In genomic region chr13:113337556-113337955, GRCh38 we compare ENCODE assay signal across 17 cellular contexts. TPM values are rescaled to one million over a fixed set of nuclear protein-coding genes. Genes with fewer than 3 reads are reported as not detected.
"Had no signal": no experiment of that assay in that cellular context is flagged by ENCODE, and none has a peak within 500 bp of the region (broad histone marks: within the 10 kb centered on the region; RNA-seq: fewer than 3 reads in every experiment).

No MANE protein-coding gene starts in this region.

- H3K27me3 ChIP-seq: cardiac muscle cell, testis had no signal

- FAIRE-seq: endometrium, small intestine had no signal

- H3K4me3 ChIP-seq: cardiac muscle cell, testis had no signal

- H3K27ac Mint-ChIP-seq: activated CD4-positive, alpha-beta T cell treated with anti-CD3 and anti-CD28 coated beads, Interleukin-2, amount 10 ng/mL, durations not matched to agents 24 days and 14 days; activated CD8-positive, alpha-beta T cell treated with anti-CD3 and anti-CD28 coated beads, Interleukin-2, amount 10 ng/mL, durations not matched to agents 7 days and 5 days; activated naive CD4-positive, alpha-beta T cell treated with anti-CD3 and anti-CD28 coated beads, Interleukin-2, amount 50 U/mL, for 24 hours; memory B cell; natural killer cell; stimulated activated naive CD8-positive, alpha-beta T cell treated with anti-CD3 and anti-CD28 coated beads, Interleukin-15, Interleukin-2, amounts not matched to agents 100 ng/mL and 50 ng/mL, for 24 hours had no signal

- H3K36me3 ChIP-seq: cardiac muscle cell had no signal

- H3K9me3 ChIP-seq: testis had no signal

- H3K27ac ChIP-seq: cardiac muscle cell, testis had no signal

- H3K36me3 Mint-ChIP-seq: activated naive CD4-positive, alpha-beta T cell treated with anti-CD3 and anti-CD28 coated beads, Interleukin-2, amount 50 U/mL, for 24 hours; memory B cell; natural killer cell had no signal

- ATAC-seq: activated CD8-positive, alpha-beta T cell treated with anti-CD3 and anti-CD28 coated beads, Interleukin-2, amount 10 ng/mL, durations not matched to agents 7 days and 5 days; left cardiac atrium; natural killer cell had no signal

- H3K9me3 Mint-ChIP-seq: activated CD4-positive, alpha-beta T cell treated with anti-CD3 and anti-CD28 coated beads, Interleukin-2, amount 10 ng/mL, durations not matched to agents 24 days and 14 days; activated naive CD4-positive, alpha-beta T cell treated with anti-CD3 and anti-CD28 coated beads, Interleukin-2, amount 50 U/mL, for 24 hours; memory B cell; natural killer cell; stimulated activated naive CD8-positive, alpha-beta T cell treated with anti-CD3 and anti-CD28 coated beads, Interleukin-15, Interleukin-2, amounts not matched to agents 100 ng/mL and 50 ng/mL, for 24 hours had no signal

- H3K4me1 ChIP-seq: testis had no signal

- DNase-seq: activated CD4-positive, alpha-beta T cell treated with anti-CD3 and anti-CD28 coated beads, Interleukin-2, amount 10 ng/mL, durations not matched to agents 24 days and 14 days; activated CD4-positive, CD25-positive, alpha-beta regulatory T cell; activated CD8-positive, alpha-beta memory T cell treated with anti-CD3 and anti-CD28 coated beads, Interleukin-2, amount 50 U/mL, for 4 hours; activated CD8-positive, alpha-beta T cell treated with anti-CD3 and anti-CD28 coated beads, Interleukin-2, amount 10 ng/mL, durations not matched to agents 7 days and 5 days; activated effector memory CD4-positive, alpha-beta T cell treated with anti-CD3 and anti-CD28 coated beads, Interleukin-2, amount 50 U/mL, for 16 hours; activated T-cell treated with anti-CD3 and anti-CD28 coated beads, Interleukin-2, amount 50 U/mL, for 48 hours; left cardiac atrium; natural killer cell; small intestine; SW 1271; testis had no signal

RNA-seq across cellular contexts. Expression of gene GRTP1, which starts 26.4 kb away (rescaled TPM):
- total RNA-seq: activated CD4-positive, alpha-beta T cell treated with anti-CD3 and anti-CD28 coated beads, Interleukin-2, amount 10 ng/mL, durations not matched to agents 24 days and 14 days; activated CD8-positive, alpha-beta T cell treated with anti-CD3 and anti-CD28 coated beads, Interleukin-2, amount 10 ng/mL, durations not matched to agents 7 days and 5 days; natural killer cell; T-helper 2 cell treated with Interferon-gamma antibody and Interleukin-4, amounts not matched to agents 100 ng/mL and 5 ng/mL, for 36 hours had no signal
